In genomic region chr5:6715758-6716633, GRCh38 we compare ENCODE assay signal across 8 cellular contexts. TPM values are rescaled to one million over a fixed set of nuclear protein-coding genes. Genes with fewer than 3 reads are reported as not detected.
DNase-seq lines count a peak whose midpoint lies in the region; ATAC-seq lines count a peak whose summit lies in the region.

No MANE protein-coding gene starts in this region.

- H3K9me3 Mint-ChIP-seq in activated CD8-positive, alpha-beta memory T cell treated with anti-CD3 and anti-CD28 coated beads, Interleukin-2, amount 10 ng/mL, durations not matched to agents 7 days and 5 days (ENCODE audit: low read depth) = no peaks in the 10 kb centered on the region
- no peaks in the 10 kb centered on the region for H3K9me3 Mint-ChIP-seq in activated CD4-positive, alpha-beta memory T cell treated with anti-CD3 and anti-CD28 coated beads for 36 hours
- no peaks in the 10 kb centered on the region for H3K9me3 Mint-ChIP-seq in immature natural killer cell

- H3K4me1 Mint-ChIP-seq in activated CD8-positive, alpha-beta memory T cell treated with anti-CD3 and anti-CD28 coated beads, Interleukin-2, amount 10 ng/mL, durations not matched to agents 7 days and 5 days = peaks cover 61% of the 10 kb centered on the region
- H3K4me1 Mint-ChIP-seq in activated CD4-positive, alpha-beta memory T cell treated with anti-CD3 and anti-CD28 coated beads for 36 hours (ENCODE audit: low read depth) = peaks cover 58% of the 10 kb centered on the region
- H3K4me1 Mint-ChIP-seq in immature natural killer cell = peaks cover 57 to 72% of the 10 kb centered on the region in 2 donors

- H3K4me3 ChIP-seq in stomach smooth muscle (ENCODE audit: low read length in 2 of 2) = peak overlapping the region; percentile 70 to 78

- peak overlapping the region; percentile 84 for H3K27ac Mint-ChIP-seq in activated CD8-positive, alpha-beta memory T cell treated with anti-CD3 and anti-CD28 coated beads, Interleukin-2, amount 10 ng/mL, durations not matched to agents 7 days and 5 days
- no peak overlapping the region for H3K27ac Mint-ChIP-seq in activated CD4-positive, alpha-beta memory T cell treated with anti-CD3 and anti-CD28 coated beads for 36 hours
- peak overlapping the region; percentile 26 to 75 (median 60) for H3K27ac Mint-ChIP-seq in immature natural killer cell

- peak overlapping the region; percentile 88 for H3K4me3 Mint-ChIP-seq in activated CD8-positive, alpha-beta memory T cell treated with anti-CD3 and anti-CD28 coated beads, Interleukin-2, amount 10 ng/mL, durations not matched to agents 7 days and 5 days
- peak overlapping the region; percentile 85 for H3K4me3 Mint-ChIP-seq in activated CD4-positive, alpha-beta memory T cell treated with anti-CD3 and anti-CD28 coated beads for 36 hours
- H3K4me3 Mint-ChIP-seq in immature natural killer cell = peak overlapping the region; percentile 85 to 87 (median 85)

- H3K36me3 ChIP-seq in stomach smooth muscle (ENCODE audit: control insufficient read depth in 2 of 2, insufficient read depth in 2 of 2, low read length in 2 of 2) = peaks cover 0 to 4% of the 10 kb centered on the region in 2 donors

- no peak overlapping the region for H3K27ac ChIP-seq in stomach smooth muscle (ENCODE audit: low read length)

- CTCF ChIA-PET in activated CD8-positive, alpha-beta memory T cell treated with anti-CD3 and anti-CD28 coated beads, Interleukin-2, amount 10 ng/mL, durations not matched to agents 7 days and 5 days (lab: Charles Lee) = interaction anchor here (1.0 to 1.2 kb wide), 2 partner anchors 12 to 17 kb away, joined by 3 read pairs; no protein-coding TSS in a partner anchor
- CTCF ChIA-PET in activated CD4-positive, alpha-beta memory T cell treated with anti-CD3 and anti-CD28 coated beads for 36 hours (lab: Charles Lee) = no interaction called here

- peak overlapping the region; percentile 51 to 65 for H3K9ac ChIP-seq in stomach smooth muscle (ENCODE audit: low read length in 2 of 2)

- H3K36me3 Mint-ChIP-seq in activated CD8-positive, alpha-beta memory T cell treated with anti-CD3 and anti-CD28 coated beads, Interleukin-2, amount 10 ng/mL, durations not matched to agents 7 days and 5 days = peaks cover 33% of the 10 kb centered on the region
- peaks cover 19% of the 10 kb centered on the region for H3K36me3 Mint-ChIP-seq in activated CD4-positive, alpha-beta memory T cell treated with anti-CD3 and anti-CD28 coated beads for 36 hours
- H3K36me3 Mint-ChIP-seq in immature natural killer cell = no peaks in the 10 kb centered on the region

- ATAC-seq in activated CD8-positive, alpha-beta memory T cell treated with anti-CD3 and anti-CD28 coated beads, Interleukin-2, amount 10 ng/mL, durations not matched to agents 7 days and 5 days = no peak
- no peak for ATAC-seq in GM21825 (IDR thresholded peaks at IDR 0.05; ENCODE audit: unreplicated experiment)

- H3K27me3 ChIP-seq in stomach smooth muscle (ENCODE audit: control insufficient read depth in 1 of 2, insufficient read depth in 2 of 2, low read length in 2 of 2) = no peaks in the 10 kb centered on the region

- H3K9me3 ChIP-seq in stomach smooth muscle (ENCODE audit: control insufficient read depth in 2 of 2, low read length in 2 of 2) = no peaks in the 10 kb centered on the region

- POLR2A ChIA-PET in activated CD4-positive, alpha-beta memory T cell treated with anti-CD3 and anti-CD28 coated beads for 36 hours (lab: Charles Lee) = no interaction called here

- no peak for DNase-seq in activated CD8-positive, alpha-beta memory T cell treated with anti-CD3 and anti-CD28 coated beads, Interleukin-2, amount 10 ng/mL, durations not matched to agents 7 days and 5 days
- DNase-seq in activated CD8-positive, alpha-beta memory T cell treated with anti-CD3 and anti-CD28 coated beads, Interleukin-2, amount 50 U/mL, for 4 hours = no peak
- DNase-seq in activated CD4-positive, alpha-beta memory T cell treated with anti-CD3 and anti-CD28 coated beads for 36 hours = peak; percentile 27
- no peak for DNase-seq in immature natural killer cell
- no peak for DNase-seq in NCI-H82 (lab: John Stamatoyannopoulos, UW)
- DNase-seq in NCI-H226 = no peak

- H3K4me1 ChIP-seq in stomach smooth muscle (ENCODE audit: control insufficient read depth, insufficient read depth, low read length) = peaks cover 61% of the 10 kb centered on the region

- intact Hi-C loops in activated CD4-positive, alpha-beta memory T cell treated with anti-CD3 and anti-CD28 coated beads for 36 hours (cut with micrococcal nuclease) = loop anchor here (2.0 kb wide), 1 partner anchor 13 kb away; no protein-coding TSS in a partner anchor

- H3K27me3 Mint-ChIP-seq in activated CD8-positive, alpha-beta memory T cell treated with anti-CD3 and anti-CD28 coated beads, Interleukin-2, amount 10 ng/mL, durations not matched to agents 7 days and 5 days = no peaks in the 10 kb centered on the region
- no peaks in the 10 kb centered on the region for H3K27me3 Mint-ChIP-seq in activated CD4-positive, alpha-beta memory T cell treated with anti-CD3 and anti-CD28 coated beads for 36 hours
- peaks cover 4 to 27% (median 19%) of the 10 kb centered on the region in 3 donors for H3K27me3 Mint-ChIP-seq in immature natural killer cell (ENCODE audit: low read depth in 3 of 3)

RNA-seq across cellular contexts. Expression of gene TENT4A, which starts 2.8 kb away (rescaled TPM):
- 10 to 100 TPM; 37.4 to 55.3 TPM for total RNA-seq in activated CD8-positive, alpha-beta memory T cell treated with anti-CD3 and anti-CD28 coated beads, Interleukin-2, amount 10 ng/mL, durations not matched to agents 7 days and 5 days
- 10 to 100 TPM; 26.6 to 29.2 TPM for total RNA-seq in activated CD4-positive, alpha-beta memory T cell treated with anti-CD3 and anti-CD28 coated beads for 36 hours
- 1 to 10 TPM in 1 of 3 donors, under 1 TPM in 2; 0.05 to 1.6 (median 0.84) TPM for polyA plus RNA-seq in immature natural killer cell
